ENCODE assay signal across 9 cellular contexts in genomic region chrX:140165849-140166248, GRCh38.
"Had no signal": no experiment of that assay in that cellular context is flagged by ENCODE, and none has a peak within 500 bp of the region (broad histone marks: within the 10 kb centered on the region; RNA-seq: fewer than 3 reads in every experiment).

No MANE protein-coding gene starts in this region.

- H2AFZ ChIP-seq: GM23248, GM23338 had no signal

- H3K4me3 ChIP-seq: GM23248, GM23338, HAP-1 had no signal

- ATAC-seq: GM23338, HCT116 had no signal

- H3K36me3 ChIP-seq: HAP-1 had no signal

- H3K4me1 ChIP-seq: HAP-1 had no signal

- H3K9me3 ChIP-seq: HAP-1 had no signal

- H3K4me2 ChIP-seq: GM23338 had no signal

- DNase-seq: GM23248, GOT3, H7, H9, HCEC 1CT, HFFc6 had no signal

- H3K27ac ChIP-seq: GM23248 had no signal

- H3K9ac ChIP-seq: GM23248 had no signal
